ENCODE assay signal across 29 cellular contexts in the genomic region with DNA sequence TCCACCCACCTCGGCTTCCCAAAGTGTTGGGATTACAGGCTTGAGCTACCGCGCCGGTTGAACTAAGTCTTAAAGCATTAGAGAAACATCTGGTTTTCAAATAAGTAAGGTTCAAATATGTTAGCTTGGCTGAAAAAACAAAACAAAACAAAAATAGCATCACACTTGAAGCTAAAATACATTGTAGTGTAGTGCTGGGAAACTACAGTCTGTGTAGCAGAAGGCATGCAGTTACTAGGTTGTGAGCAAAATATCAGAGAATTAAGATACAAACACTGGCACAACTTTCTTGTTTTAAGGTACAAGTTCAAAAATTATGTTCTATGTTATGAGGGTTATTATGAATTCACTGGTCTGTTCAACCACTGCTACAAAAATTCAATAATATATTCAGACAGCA.
"Had no signal": no experiment of that assay in that cellular context is flagged by ENCODE, and none has a peak within 500 bp of the region (broad histone marks: within the 10 kb centered on the region; RNA-seq: fewer than 3 reads in every experiment).

No MANE protein-coding gene starts in this region.

- H3K4me3 ChIP-seq: PC-9, SJSA1 had no signal

- H3K27me3 ChIP-seq: SJSA1 had no signal

- H3K9me3 ChIP-seq: SJSA1, SK-N-SH had no signal

- H3K27me3 Mint-ChIP-seq: activated CD4-positive, alpha-beta T cell treated with anti-CD3 and anti-CD28 coated beads, Interleukin-2, amount 10 ng/mL, durations not matched to agents 24 days and 14 days; activated CD8-positive, alpha-beta T cell treated with anti-CD3 and anti-CD28 coated beads for 36 hours; activated naive CD8-positive, alpha-beta T cell treated with anti-CD3 and anti-CD28 coated beads for 36 hours; activated T-helper 17 cell treated with anti-CD3 and anti-CD28 coated beads, Interleukin-2, amount 50 U/mL, for 72 hours had no signal

- H3K4me1 ChIP-seq: SJSA1 had no signal

- H3K36me3 Mint-ChIP-seq: activated naive CD8-positive, alpha-beta T cell treated with anti-CD3 and anti-CD28 coated beads for 36 hours had no signal

- H3K9ac ChIP-seq: KMS-11, SK-N-SH had no signal

- H3K9me3 Mint-ChIP-seq: activated CD4-positive, alpha-beta T cell treated with anti-CD3 and anti-CD28 coated beads, Interleukin-2, amount 10 ng/mL, durations not matched to agents 24 days and 14 days; activated CD8-positive, alpha-beta T cell treated with anti-CD3 and anti-CD28 coated beads for 36 hours; activated naive CD8-positive, alpha-beta T cell treated with anti-CD3 and anti-CD28 coated beads for 36 hours; activated T-cell treated with anti-CD3 and anti-CD28 coated beads, Interleukin-2, amount 50 U/mL, for 72 hours; activated T-helper 17 cell treated with anti-CD3 and anti-CD28 coated beads, Interleukin-2, amount 50 U/mL, for 72 hours; T-helper 1 cell treated with Interleukin-12 subunit alpha and Interleukin-12 subunit beta and Interleukin-4 antibody, amounts not matched to agents 30 μg/mL and 1 μg/mL, for 36 hours; T-helper 2 cell treated with Interferon-gamma antibody and Interleukin-4, amounts not matched to agents 5 μg/mL and 100 μg/mL, for 36 hours had no signal

- ATAC-seq: activated CD8-positive, alpha-beta T cell treated with anti-CD3 and anti-CD28 coated beads for 36 hours; activated T-cell treated with anti-CD3 and anti-CD28 coated beads, Interleukin-2, amount 50 U/mL, for 72 hours; activated T-helper 17 cell treated with anti-CD3 and anti-CD28 coated beads, Interleukin-2, amount 50 U/mL, for 72 hours had no signal

- H3K27ac ChIP-seq: KMS-11, PC-9, RWPE1, SJSA1 had no signal

- DNase-seq: activated CD4-positive, alpha-beta T cell treated with anti-CD3 and anti-CD28 coated beads, Interleukin-2, amount 10 ng/mL, durations not matched to agents 24 days and 14 days; activated CD4-positive, alpha-beta T cell treated with anti-CD3 and anti-CD28 coated beads, Interleukin-2, amount 50 U/mL, for 4 hours; activated CD8-positive, alpha-beta T cell treated with anti-CD3 and anti-CD28 coated beads for 36 hours; activated effector memory CD4-positive, alpha-beta T cell treated with anti-CD3 and anti-CD28 coated beads, Interleukin-2, amount 50 U/mL, for 16 hours; activated naive CD4-positive, alpha-beta T cell; activated naive CD4-positive, alpha-beta T cell treated with anti-CD3 and anti-CD28 coated beads, Interleukin-2, amount 50 U/mL, for 16 hours; activated naive CD8-positive, alpha-beta T cell treated with anti-CD3 and anti-CD28 coated beads for 36 hours; activated T-cell treated with anti-CD3 and anti-CD28 coated beads, Interleukin-2, amount 50 U/mL, for 1 hour; activated T-cell treated with anti-CD3 and anti-CD28 coated beads, Interleukin-2, amount 50 U/mL, for 72 hours; amniotic stem cell; aorta; MM.1S; MV-4-11; NCI-H1092; NCI-H146; NCI-H187; NCI-H2081; NCI-H2171 treated with DMSO at 0.1 percent for 48 hours; NCI-H2227 treated with DMSO at 0.1 percent for 48 hours; NCI-H446; PC-9; SHP77 treated with DMSO at 0.1 percent for 48 hours; SK-N-SH had no signal

- H3K27ac Mint-ChIP-seq: activated CD4-positive, alpha-beta T cell treated with anti-CD3 and anti-CD28 coated beads, Interleukin-2, amount 10 ng/mL, durations not matched to agents 24 days and 14 days; activated CD8-positive, alpha-beta T cell treated with anti-CD3 and anti-CD28 coated beads for 36 hours; activated naive CD8-positive, alpha-beta T cell treated with anti-CD3 and anti-CD28 coated beads for 36 hours; activated T-cell treated with anti-CD3 and anti-CD28 coated beads, Interleukin-2, amount 50 U/mL, for 72 hours; activated T-helper 17 cell treated with anti-CD3 and anti-CD28 coated beads, Interleukin-2, amount 50 U/mL, for 72 hours; T-helper 1 cell treated with Interleukin-12 subunit alpha and Interleukin-12 subunit beta and Interleukin-4 antibody, amounts not matched to agents 30 μg/mL and 1 μg/mL, for 36 hours; T-helper 2 cell treated with Interferon-gamma antibody and Interleukin-4, amounts not matched to agents 5 μg/mL and 100 μg/mL, for 36 hours had no signal

- H3K36me3 ChIP-seq: SJSA1 had no signal

- H3K4me3 Mint-ChIP-seq: activated CD4-positive, alpha-beta T cell treated with anti-CD3 and anti-CD28 coated beads, Interleukin-2, amount 10 ng/mL, durations not matched to agents 24 days and 14 days; activated CD8-positive, alpha-beta T cell treated with anti-CD3 and anti-CD28 coated beads for 36 hours; activated naive CD8-positive, alpha-beta T cell treated with anti-CD3 and anti-CD28 coated beads for 36 hours; activated T-cell treated with anti-CD3 and anti-CD28 coated beads, Interleukin-2, amount 50 U/mL, for 72 hours; activated T-helper 17 cell treated with anti-CD3 and anti-CD28 coated beads, Interleukin-2, amount 50 U/mL, for 72 hours; T-helper 1 cell treated with Interleukin-12 subunit alpha and Interleukin-12 subunit beta and Interleukin-4 antibody, amounts not matched to agents 30 μg/mL and 1 μg/mL, for 36 hours; T-helper 2 cell treated with Interferon-gamma antibody and Interleukin-4, amounts not matched to agents 5 μg/mL and 100 μg/mL, for 36 hours had no signal

- H3K4me1 Mint-ChIP-seq: activated CD4-positive, alpha-beta T cell treated with anti-CD3 and anti-CD28 coated beads, Interleukin-2, amount 10 ng/mL, durations not matched to agents 24 days and 14 days had no signal
